ENCODE assay signal across 8 cellular contexts in the genomic region with DNA sequence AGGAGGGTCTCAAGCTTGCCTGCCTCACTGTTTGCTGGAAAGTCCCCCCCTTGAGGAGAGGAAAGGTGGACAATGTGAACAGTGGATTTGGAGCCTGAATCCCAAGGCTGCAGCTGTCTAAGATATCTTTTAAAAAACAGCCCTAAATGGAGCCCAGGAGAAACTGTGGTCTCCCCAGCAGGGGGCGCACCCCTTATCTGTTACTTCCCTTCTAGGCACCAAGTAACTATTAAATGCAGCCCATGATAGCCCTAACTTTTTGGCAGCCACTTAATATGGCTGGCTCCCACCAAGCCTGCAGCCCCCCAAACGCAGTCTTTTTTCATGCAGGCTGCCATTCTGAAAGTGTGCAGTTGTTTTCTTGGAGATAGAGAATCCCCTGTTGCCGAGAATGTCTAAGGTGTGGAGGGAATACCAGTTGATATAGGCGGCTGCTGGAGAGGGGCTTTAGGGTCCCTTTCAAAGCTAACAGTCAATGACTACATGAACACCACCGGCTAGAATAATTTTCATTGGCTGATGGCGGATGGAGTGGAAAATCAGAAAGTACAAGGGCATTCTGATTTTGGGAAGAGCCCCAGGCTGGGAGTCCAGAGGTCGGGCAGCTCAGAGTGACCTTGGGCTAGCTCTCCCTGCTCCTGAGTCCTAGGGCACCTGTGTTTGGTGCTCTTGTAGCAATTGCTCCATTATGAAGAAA. TPM values are rescaled to one million over a fixed set of nuclear protein-coding genes. Genes with fewer than 3 reads are reported as not detected.
DNase-seq lines count a peak whose midpoint lies in the region; ATAC-seq and TF ChIP-seq lines count a peak whose summit lies in the region.

No MANE protein-coding gene starts in this region.

- H3K36me3 ChIP-seq in heart left ventricle (no peaks in the 10 kb centered on the region), OCI-LY1 (ENCODE audit: insufficient read depth, low read length) (no peaks in the 10 kb centered on the region), endodermal cell (ENCODE audit: control insufficient read depth, insufficient read depth, low read length) (no peaks in the 10 kb centered on the region), suprapubic skin (no peaks in the 10 kb centered on the region)

- H3K4me2 ChIP-seq in OCI-LY1 (ENCODE audit: low read length) = no peak overlapping the region

- DNase-seq in heart left ventricle (no peak), left ventricle myocardium superior (no peak), endodermal cell (peak; percentile 79), suprapubic skin (ENCODE audit: low spot score in 2 of 2) (peak; percentile 21 to 69), mucosa of gallbladder (ENCODE audit: low spot score) (no peak), NCI-H1048 (lab: John Stamatoyannopoulos, UW) (no peak), NCI-H2171 treated with DMSO at 0.1 percent for 48 hours (lab: John Stamatoyannopoulos, UW) (no peak)

- no peaks in the 10 kb centered on the region for H3K36me3 Mint-ChIP-seq in endodermal cell (ENCODE audit: low read depth)

- peak in 7 of 12 donors; percentile 8 to 36 (median 20) for TF ChIP-seq CTCF in heart left ventricle (IDR thresholded peaks at IDR 0.05)
- peak; percentile 61 for TF ChIP-seq CTCF in OCI-LY1 (IDR thresholded peaks at IDR 0.05; ENCODE audit: low read length)
- TF ChIP-seq CTCF in endodermal cell (conservative IDR thresholded peaks at IDR 0.05) = peak; percentile 79
- no peak for TF ChIP-seq CTCF in suprapubic skin (IDR thresholded peaks at IDR 0.05)

- no peak overlapping the region for H3K27ac ChIP-seq in heart left ventricle
- H3K27ac ChIP-seq in OCI-LY1 (ENCODE audit: low read depth, low read length, poor library complexity, severe bottlenecking) = no peak overlapping the region
- no peak overlapping the region for H3K27ac ChIP-seq in endodermal cell (ENCODE audit: low read depth, low read length)
- no peak overlapping the region for H3K27ac ChIP-seq in suprapubic skin

- no peak overlapping the region for H3K9ac ChIP-seq in OCI-LY1 (ENCODE audit: low read length)
- no peak overlapping the region for H3K9ac ChIP-seq in endodermal cell (ENCODE audit: extremely low read depth, low read length, poor library complexity, severe bottlenecking)

- H4K20me1 ChIP-seq in OCI-LY1 (ENCODE audit: insufficient read depth, low read length) = no peaks in the 10 kb centered on the region

- H3K27ac Mint-ChIP-seq in endodermal cell = no peak overlapping the region

- no peak overlapping the region for H3K4me3 Mint-ChIP-seq in endodermal cell

- TF ChIP-seq POLR2A in heart left ventricle (IDR thresholded peaks at IDR 0.05) (no peak), suprapubic skin (IDR thresholded peaks at IDR 0.05) (no peak)

- WGBS in heart left ventricle, 4 donors = 68 to 74% (median 73%) methylated on average over 7 of the region's 7 CpGs
- 82 to 100% methylated on average over 1 to 7 of the region's 7 CpGs for WGBS in endodermal cell (ENCODE audit: insufficient coverage in 1 of 2, insufficient read length in 1 of 2), 2 experiments
- 79% methylated on average over 7 of the region's 7 CpGs for WGBS in suprapubic skin

- peaks cover 0 to 7% (median 2%) of the 10 kb centered on the region in 12 donors for H3K4me1 ChIP-seq in heart left ventricle
- H3K4me1 ChIP-seq in OCI-LY1 (ENCODE audit: insufficient read depth, low read length, severe bottlenecking) = no peaks in the 10 kb centered on the region
- H3K4me1 ChIP-seq in endodermal cell (ENCODE audit: control insufficient read depth, insufficient read depth, low read length) = no peaks in the 10 kb centered on the region
- H3K4me1 ChIP-seq in suprapubic skin = peaks cover 11% of the 10 kb centered on the region

- no peak overlapping the region for H2AFZ ChIP-seq in OCI-LY1 (ENCODE audit: low read length)

- peaks cover 15 to 71% (median 20%) of the 10 kb centered on the region in 9 donors for H3K27me3 ChIP-seq in heart left ventricle
- H3K27me3 ChIP-seq in OCI-LY1 (ENCODE audit: insufficient read depth, low read length) = no peaks in the 10 kb centered on the region
- peaks cover 55% of the 10 kb centered on the region for H3K27me3 ChIP-seq in endodermal cell (ENCODE audit: control insufficient read depth, insufficient read depth, low read length, poor library complexity, severe bottlenecking)
- H3K27me3 ChIP-seq in suprapubic skin = peaks cover 75% of the 10 kb centered on the region

- no peaks in the 10 kb centered on the region for H3K79me2 ChIP-seq in OCI-LY1 (ENCODE audit: insufficient read depth, low read length)

- intact Hi-C loops in heart left ventricle (cut with DNase I) = loop anchor here in 1 of 10 donors (1.0 kb wide), 1 partner anchor 10 kb away; no protein-coding TSS in a partner anchor
- intact Hi-C loops in left ventricle myocardium superior (cut with micrococcal nuclease) = no loop called here

- H3K4me3 ChIP-seq in heart left ventricle (no peak overlapping the region), OCI-LY1 (ENCODE audit: low read depth, low read length, poor library complexity, severe bottlenecking) (no peak overlapping the region), endodermal cell (ENCODE audit: low read length) (no peak overlapping the region), suprapubic skin (no peak overlapping the region)

- H3K27me3 Mint-ChIP-seq in endodermal cell (ENCODE audit: insufficient read depth) = peaks cover 54% of the 10 kb centered on the region

- no peaks in the 10 kb centered on the region for H3F3A ChIP-seq in OCI-LY1 (ENCODE audit: insufficient read depth, low read length)

- H3K9me2 ChIP-seq in OCI-LY1 (ENCODE audit: low read depth, low read length) = no peaks in the 10 kb centered on the region

- H3K9me3 ChIP-seq in heart left ventricle (no peaks in the 10 kb centered on the region), OCI-LY1 (ENCODE audit: low read length) (no peaks in the 10 kb centered on the region), endodermal cell (ENCODE audit: control insufficient read depth, low read length) (no peaks in the 10 kb centered on the region), suprapubic skin (no peaks in the 10 kb centered on the region)

- H3K9me3 Mint-ChIP-seq in endodermal cell = no peaks in the 10 kb centered on the region

- ATAC-seq in heart left ventricle = no peak
- ATAC-seq in left ventricle myocardium superior = no peak

- no peak for TF ChIP-seq EP300 in suprapubic skin (IDR thresholded peaks at IDR 0.05)

- peaks cover 3% of the 10 kb centered on the region for H3K4me1 Mint-ChIP-seq in endodermal cell

RNA-seq across cellular contexts. Expression of a gene that starts 1.3 kb away (rescaled TPM):
- total RNA-seq in heart left ventricle (1 to 10 TPM in 1 of 9 donors, under 1 TPM in 4, not detected in 4; 0.20 to 2.9 (median 0.76) TPM), left ventricle myocardium superior (not detected), endodermal cell (not detected), suprapubic skin (10 to 100 TPM; 18.6 to 24.2 (median 20.8) TPM), mucosa of gallbladder (not detected)
- polyA plus RNA-seq in heart left ventricle = 1 to 10 TPM in 1 of 2 donors, under 1 TPM in 1; 0.23 to 2.6 TPM
- polyA plus RNA-seq in endodermal cell (2013, experiment 1 of 2) = 0.11 TPM
- polyA plus RNA-seq in endodermal cell (2013, experiment 2 of 2) = not detected

Comparison
In these comparisons a context has a peak if more than half of its experiments do, and no peak if none do; other contexts are left out.
1. DNase-seq: peak in endodermal cell (single experiment) and suprapubic skin (2 of 2); none in heart left ventricle (0 of 5), left ventricle myocardium superior (single experiment), mucosa of gallbladder (single experiment), NCI-H1048 (single experiment) and NCI-H2171 treated with DMSO at 0.1 percent for 48 hours (single experiment).
2. CTCF ChIP-seq: peak in heart left ventricle (7 of 12), OCI-LY1 (single experiment) and endodermal cell (single experiment); none in suprapubic skin (0 of 2).
3. RNA of a gene that starts 1.3 kb away (total RNA-seq): 18.6 to 24.2 TPM in suprapubic skin; 0.20 to 2.9 TPM in heart left ventricle, not detected in mucosa of gallbladder (single experiment), not detected in left ventricle myocardium superior (single experiment) and not detected in endodermal cell; every median in the first group is over 4 times any median in the second.